Comparison of ENCODE assay signal across 1 cellular context in the genomic region with DNA sequence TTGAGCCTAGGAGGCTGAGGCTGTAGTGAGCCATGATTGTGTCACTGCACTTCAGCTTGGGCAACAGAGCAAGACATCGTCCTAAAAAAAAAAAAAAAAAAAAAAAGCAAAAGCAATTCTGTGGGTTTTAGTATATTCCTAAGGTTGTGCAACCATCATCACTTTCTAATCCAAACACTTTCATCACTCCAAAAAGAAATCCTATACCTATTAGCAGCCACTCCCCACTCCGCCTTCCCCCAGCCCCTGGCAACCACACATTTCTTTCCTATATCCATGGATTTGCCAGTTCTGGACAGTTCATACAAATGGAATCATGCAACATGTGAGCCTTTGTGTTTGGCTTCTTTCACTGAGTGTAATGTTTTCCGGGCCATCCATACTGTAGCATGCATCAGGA.
TF ChIP-seq lines count a peak whose summit lies in the region.

No MANE protein-coding gene starts in this region.

TF ChIP-seq in IMR-90, 13 proteins besides CTCF, POLR2A, EP300 and RAD21:
- TF ChIP-seq SMC3 (IDR thresholded peaks at IDR 0.05; ENCODE audit: low read depth, low read length) (no peak), CEBPB (IDR thresholded peaks at IDR 0.05; ENCODE audit: low read depth, low read length) (peak; percentile 41)
